ENCODE assay signal across 26 cellular contexts in the genomic region with DNA sequence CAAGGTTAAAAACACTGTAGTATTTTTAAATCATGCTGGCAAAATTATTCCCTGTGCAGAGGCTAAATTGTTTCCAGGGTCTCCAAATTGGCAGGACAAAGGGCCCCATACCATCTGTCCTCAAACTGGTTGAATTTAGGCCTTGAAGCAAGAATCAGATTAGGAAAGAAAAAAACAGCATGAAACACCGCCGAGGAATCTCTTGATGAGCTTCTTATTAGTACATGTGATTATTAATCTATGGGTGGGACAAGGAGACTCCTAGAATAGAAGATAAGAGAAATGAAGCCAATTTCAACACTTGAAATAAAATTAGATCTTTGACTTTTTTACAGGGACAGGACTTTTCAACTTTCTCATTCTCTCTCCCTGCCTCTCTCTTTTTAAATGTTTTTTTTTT. TPM values are rescaled to one million over a fixed set of nuclear protein-coding genes. Genes with fewer than 3 reads are reported as not detected.
"Had no signal": no experiment of that assay in that cellular context is flagged by ENCODE, and none has a peak within 500 bp of the region (broad histone marks: within the 10 kb centered on the region; RNA-seq: fewer than 3 reads in every experiment).

No MANE protein-coding gene starts in this region.

- H3K27ac ChIP-seq: dorsolateral prefrontal cortex, gastrocnemius medialis, neutrophil, pancreas, right lobe of liver, stomach, tibial artery had no signal

- H3K27me3 ChIP-seq: dorsolateral prefrontal cortex, gastrocnemius medialis, neutrophil, pancreas, right lobe of liver, stomach, tibial artery had no signal

- H3K4me1 ChIP-seq: gastrocnemius medialis, pancreas, right lobe of liver had no signal

- H3K4me3 ChIP-seq: dorsolateral prefrontal cortex, gastrocnemius medialis, lung, mucosa of descending colon, pancreas, right lobe of liver, stomach, tibial artery had no signal

- ATAC-seq: gastrocnemius medialis; left lobe of liver; mucosa of descending colon; natural killer cell treated with Interleukin-12 subunit alpha and Interleukin-12 subunit beta and Interleukin-15 and Interleukin-18, amount 100 ng/mL, for 72 hours; pancreas; right lobe of liver; stimulated activated effector memory CD8-positive, alpha-beta T cell treated with anti-CD3 and anti-CD28 coated beads, Interleukin-12 subunit alpha, Interleukin-12 subunit beta, amount 100 ng/mL, for 72 hours had no signal

- H3K9me3 ChIP-seq: gastrocnemius medialis, mucosa of descending colon, neutrophil, pancreas, right lobe of liver, stomach, tibial artery had no signal

- H3K36me3 ChIP-seq: gastrocnemius medialis, neutrophil, pancreas, right lobe of liver, stomach, tibial artery had no signal

- DNase-seq: dorsolateral prefrontal cortex; effector CD4-positive, alpha-beta T cell; foreskin fibroblast; gastrocnemius medialis; head of caudate nucleus; kidney; mucosa of descending colon; naive B cell; pancreas; retina; right lobe of liver; stimulated activated CD4-positive, alpha-beta T cell treated with anti-CD3 and anti-CD28 coated beads, Interleukin-2, amount 100 ng/mL, for 24 hours; stimulated activated CD4-positive, alpha-beta T cell treated with anti-CD3 and anti-CD28 coated beads, Interleukin-4, amount 100 ng/mL, for 24 hours; stimulated activated naive CD4-positive, alpha-beta T cell treated with Interleukin-2 at 50 U/mL for 16 hours; stomach; tibial artery had no signal

RNA-seq across cellular contexts. Expression of a gene that starts 7.1 kb away (rescaled TPM):
- total RNA-seq: gastrocnemius medialis, left lobe of liver, mesothelial cell of epicardium, neural crest cell, omental fat pad, pulmonary artery endothelial cell, right lobe of liver, temporal lobe had no signal
